8 cellular contexts compared by ENCODE assay signal in the genomic region with DNA sequence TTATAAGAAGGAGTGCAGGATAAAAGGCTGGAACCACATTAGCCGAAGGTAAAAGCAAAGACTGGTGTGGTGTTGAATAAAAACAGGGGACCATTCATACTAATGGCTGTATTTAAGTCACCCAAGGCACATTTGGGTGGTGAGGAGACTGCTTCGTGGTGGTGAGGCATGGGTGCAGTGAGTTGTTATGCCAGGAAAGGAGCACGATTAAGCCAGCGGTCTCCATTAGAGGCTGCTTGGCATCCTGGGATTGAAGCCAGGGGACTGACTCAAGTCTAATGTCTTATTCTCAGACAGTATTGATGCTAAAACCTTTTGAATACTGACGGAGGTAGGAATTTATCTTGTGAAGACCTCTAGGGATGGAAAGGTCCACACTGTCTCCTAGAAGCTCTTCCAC. TPM values are rescaled to one million over a fixed set of nuclear protein-coding genes. Genes with fewer than 3 reads are reported as not detected.
DNase-seq lines count a peak whose midpoint lies in the region; ATAC-seq and TF ChIP-seq lines count a peak whose summit lies in the region.

No MANE protein-coding gene starts in this region.

- H3K27me3 ChIP-seq in SU-DHL-6 (ENCODE audit: low read length) (no peaks in the 10 kb centered on the region), layer of hippocampus (ENCODE audit: control insufficient read depth, insufficient read depth, low read length) (no peaks in the 10 kb centered on the region), thoracic aorta (replicated peaks; ENCODE audit: insufficient read depth) (no peaks in the 10 kb centered on the region)

- DNase-seq in activated CD8-positive, alpha-beta memory T cell treated with anti-CD3 and anti-CD28 coated beads, Interleukin-2, amount 10 ng/mL, durations not matched to agents 7 days and 5 days: peak; percentile 37
- no peak for DNase-seq in activated CD8-positive, alpha-beta memory T cell treated with anti-CD3 and anti-CD28 coated beads for 24 hours
- DNase-seq in thoracic aorta (ENCODE audit: low spot score): no peak
- DNase-seq in NCI-H82 (lab: John Stamatoyannopoulos, UW): no peak
- no peak for DNase-seq in GM10266 (ENCODE audit: extremely low spot score)

- ATAC-seq in activated CD8-positive, alpha-beta memory T cell treated with anti-CD3 and anti-CD28 coated beads, Interleukin-2, amount 10 ng/mL, durations not matched to agents 7 days and 5 days: no peak
- ATAC-seq in thoracic aorta (ENCODE audit: insufficient number of reproducible peaks, low FRiP score, low read depth): peak; percentile 36
- ATAC-seq in HG03196 (IDR thresholded peaks at IDR 0.05; ENCODE audit: unreplicated experiment): no peak

- H3K9me2 ChIP-seq in SU-DHL-6 (replicated peaks; ENCODE audit: insufficient read depth, low read length): no peaks in the 10 kb centered on the region

- H3K4me2 ChIP-seq in SU-DHL-6 (ENCODE audit: low read depth, low read length, poor library complexity, severe bottlenecking): peak overlapping the region; percentile 52

- peak overlapping the region; percentile 75 for H3K4me3 Mint-ChIP-seq in activated CD8-positive, alpha-beta memory T cell treated with anti-CD3 and anti-CD28 coated beads, Interleukin-2, amount 10 ng/mL, durations not matched to agents 7 days and 5 days

- no peak for TF ChIP-seq CTCF in SU-DHL-6 (IDR thresholded peaks at IDR 0.05; ENCODE audit: insufficient read depth, low read length, poor library complexity, severe bottlenecking)
- no peak for TF ChIP-seq CTCF in thoracic aorta (IDR thresholded peaks at IDR 0.05)
- TF ChIP-seq CTCF in GM10266 (IDR thresholded peaks at IDR 0.05; ENCODE audit: control insufficient read depth, insufficient read depth, low read depth, missing control alignments): no peak

- H3K4me3 ChIP-seq in SU-DHL-6 (ENCODE audit: insufficient read depth, low read length, poor library complexity, severe bottlenecking): no peak overlapping the region
- peak overlapping the region; percentile 57 for H3K4me3 ChIP-seq in thoracic aorta

- peak overlapping the region; percentile 87 for H3K27ac Mint-ChIP-seq in activated CD8-positive, alpha-beta memory T cell treated with anti-CD3 and anti-CD28 coated beads, Interleukin-2, amount 10 ng/mL, durations not matched to agents 7 days and 5 days

- H3F3A ChIP-seq in SU-DHL-6 (ENCODE audit: insufficient read depth): 0 out of 2 replicates have a peak, but pooled peaks cover 7% of the 10 kb centered on the region

- no peaks in the 10 kb centered on the region for H3K79me2 ChIP-seq in SU-DHL-6 (ENCODE audit: insufficient read depth, low read length)

- CTCF ChIA-PET in activated CD8-positive, alpha-beta memory T cell treated with anti-CD3 and anti-CD28 coated beads, Interleukin-2, amount 10 ng/mL, durations not matched to agents 7 days and 5 days (lab: Charles Lee): interaction anchor here (0.9 to 2.1 kb wide), 2 partner anchors 46 to 238 kb away, joined by 3 to 9 read pairs; no protein-coding TSS in a partner anchor

- H2AFZ ChIP-seq in SU-DHL-6 (ENCODE audit: low read depth, low read length, severe bottlenecking): no peak overlapping the region

- H3K9ac ChIP-seq in SU-DHL-6 (ENCODE audit: low read length): no peak overlapping the region

- H3K4me1 ChIP-seq in thoracic aorta (ENCODE audit: control insufficient read depth in 1 of 2, low read depth in 2 of 2): peaks cover 5 to 27% of the 10 kb centered on the region in 2 donors

- 0 out of 2 replicates have a peak, but pooled peaks cover 3% of the 10 kb centered on the region for H4K20me1 ChIP-seq in SU-DHL-6 (ENCODE audit: low read depth, low read length)

- H3K9me3 Mint-ChIP-seq in activated CD8-positive, alpha-beta memory T cell treated with anti-CD3 and anti-CD28 coated beads, Interleukin-2, amount 10 ng/mL, durations not matched to agents 7 days and 5 days (ENCODE audit: low read depth): no peaks in the 10 kb centered on the region

- H3K36me3 ChIP-seq in SU-DHL-6 (ENCODE audit: low read length) (peaks cover 5% of the 10 kb centered on the region; the same call in 1 of the 2 replicates), thoracic aorta (peaks cover 31% of the 10 kb centered on the region)

- H3K4me1 Mint-ChIP-seq in activated CD8-positive, alpha-beta memory T cell treated with anti-CD3 and anti-CD28 coated beads, Interleukin-2, amount 10 ng/mL, durations not matched to agents 7 days and 5 days: peaks cover 17% of the 10 kb centered on the region

- peaks cover 12% of the 10 kb centered on the region for H3K36me3 Mint-ChIP-seq in activated CD8-positive, alpha-beta memory T cell treated with anti-CD3 and anti-CD28 coated beads, Interleukin-2, amount 10 ng/mL, durations not matched to agents 7 days and 5 days

- H3K27me3 Mint-ChIP-seq in activated CD8-positive, alpha-beta memory T cell treated with anti-CD3 and anti-CD28 coated beads, Interleukin-2, amount 10 ng/mL, durations not matched to agents 7 days and 5 days: no peaks in the 10 kb centered on the region

- peak overlapping the region; percentile 23; the same call in 1 of the 2 replicates for H3K27ac ChIP-seq in SU-DHL-6 (ENCODE audit: low read depth, low read length)
- peak overlapping the region; percentile 35 for H3K27ac ChIP-seq in layer of hippocampus (ENCODE audit: low read depth, low read length)
- H3K27ac ChIP-seq in thoracic aorta: peak overlapping the region; percentile 41 to 46

- H3K9me3 ChIP-seq in SU-DHL-6 (ENCODE audit: insufficient read depth, low read length) (no peaks in the 10 kb centered on the region), thoracic aorta (no peaks in the 10 kb centered on the region)

RNA-seq across cellular contexts. Expression of a gene that starts 21.9 kb away (rescaled TPM):
- total RNA-seq in activated CD8-positive, alpha-beta memory T cell treated with anti-CD3 and anti-CD28 coated beads, Interleukin-2, amount 10 ng/mL, durations not matched to agents 7 days and 5 days: 10 to 100 TPM; 48.3 to 50.1 TPM
- 10 to 100 TPM; 31.1 to 56.2 TPM for total RNA-seq in thoracic aorta
